Comparison of ENCODE assay signal across 10 cellular contexts in the genomic region with DNA sequence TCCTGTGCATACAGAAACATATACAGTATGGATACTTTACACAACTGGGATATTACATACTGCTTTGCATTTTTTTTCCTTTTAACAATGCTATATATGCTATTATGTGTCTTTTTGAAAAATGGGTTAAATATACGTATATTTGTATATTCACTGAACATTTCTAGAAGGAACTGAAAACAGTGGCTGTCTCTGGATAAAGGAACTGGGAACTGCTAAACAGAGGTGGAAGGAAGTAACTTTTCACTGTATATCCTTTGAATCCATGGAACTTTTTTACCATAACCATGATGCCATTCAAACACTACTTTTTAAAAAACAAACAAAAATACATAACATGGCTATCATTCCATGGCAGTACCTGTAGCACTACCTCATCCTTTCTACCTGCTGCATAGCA.
DNase-seq lines count a peak whose midpoint lies in the region; ATAC-seq and TF ChIP-seq lines count a peak whose summit lies in the region.
"Had no signal": no experiment of that assay in that cellular context is flagged by ENCODE, and none has a peak within 500 bp of the region (broad histone marks: within the 10 kb centered on the region; RNA-seq: fewer than 3 reads in every experiment).

No MANE protein-coding gene starts in this region.

- H3K36me3 ChIP-seq in OCI-LY1 (ENCODE audit: insufficient read depth, low read length): peaks cover 28% of the 10 kb centered on the region

- peak overlapping the region; percentile 93 for H3K4me2 ChIP-seq in OCI-LY1 (ENCODE audit: low read length)

- no peak overlapping the region; the same call in 1 of the 2 replicates for H3K9ac ChIP-seq in OCI-LY1 (ENCODE audit: low read length)

- DNase-seq in activated T-cell treated with anti-CD3 and anti-CD28 coated beads, Interleukin-2, amount 50 U/mL, for 24 hours: no peak
- DNase-seq in activated T-cell treated with anti-CD3 and anti-CD28 coated beads for 4 hours: no peak
- DNase-seq in effector memory CD8-positive, alpha-beta T cell: no peak
- DNase-seq in stimulated activated naive CD8-positive, alpha-beta T cell treated with anti-CD3 and anti-CD28 coated beads, Interleukin-15, amount 100 ng/mL, for 72 hours: no peak
- DNase-seq in RWPE1 (ENCODE audit: low spot score): no peak
- no peak for DNase-seq in activated CD4-positive, CD25-positive, alpha-beta regulatory T cell (lab: John Stamatoyannopoulos, UW)
- DNase-seq: activated gamma-delta T cell treated with Interleukin-2 at 50 U/mL for 16 hours, NCI-H82 had no signal

- H3K27ac ChIP-seq in OCI-LY1 (ENCODE audit: low read depth, low read length, poor library complexity, severe bottlenecking): no peak overlapping the region
- no peak overlapping the region for H3K27ac ChIP-seq in RWPE1

- H3K9me3 ChIP-seq in OCI-LY1 (ENCODE audit: low read length): no peaks in the 10 kb centered on the region

- peak overlapping the region; percentile 88 for H3K4me3 ChIP-seq in OCI-LY1 (ENCODE audit: low read depth, low read length, poor library complexity, severe bottlenecking)

- no peaks in the 10 kb centered on the region for H3K9me3 Mint-ChIP-seq in activated T-cell treated with anti-CD3 and anti-CD28 coated beads, Interleukin-2, amount 50 U/mL, for 24 hours
- no peaks in the 10 kb centered on the region for H3K9me3 Mint-ChIP-seq in effector memory CD8-positive, alpha-beta T cell
- no peaks in the 10 kb centered on the region for H3K9me3 Mint-ChIP-seq in stimulated activated naive CD8-positive, alpha-beta T cell treated with anti-CD3 and anti-CD28 coated beads, Interleukin-15, amount 100 ng/mL, for 72 hours

- no peak for ATAC-seq in effector memory CD8-positive, alpha-beta T cell (replicated peaks)
- no peak for ATAC-seq in stimulated activated naive CD8-positive, alpha-beta T cell treated with anti-CD3 and anti-CD28 coated beads, Interleukin-15, amount 100 ng/mL, for 72 hours
- no peak for ATAC-seq in HG02981 (IDR thresholded peaks at IDR 0.05; ENCODE audit: unreplicated experiment)

- peaks cover 12% of the 10 kb centered on the region for H3K4me1 ChIP-seq in OCI-LY1 (ENCODE audit: insufficient read depth, low read length, severe bottlenecking)

- H3K4me1 Mint-ChIP-seq in activated T-cell treated with anti-CD3 and anti-CD28 coated beads, Interleukin-2, amount 50 U/mL, for 24 hours (ENCODE audit: low read depth): peaks cover 21% of the 10 kb centered on the region
- H3K4me1 Mint-ChIP-seq in effector memory CD8-positive, alpha-beta T cell (ENCODE audit: low read depth in 2 of 2): peaks cover 6 to 12% of the 10 kb centered on the region in 2 donors
- peaks cover 11% of the 10 kb centered on the region for H3K4me1 Mint-ChIP-seq in stimulated activated naive CD8-positive, alpha-beta T cell treated with anti-CD3 and anti-CD28 coated beads, Interleukin-15, amount 100 ng/mL, for 72 hours

- H3K27me3 Mint-ChIP-seq in activated T-cell treated with anti-CD3 and anti-CD28 coated beads, Interleukin-2, amount 50 U/mL, for 24 hours: peaks cover 13% of the 10 kb centered on the region
- peaks cover 0 to 19% of the 10 kb centered on the region in 2 donors for H3K27me3 Mint-ChIP-seq in effector memory CD8-positive, alpha-beta T cell
- H3K27me3 Mint-ChIP-seq in stimulated activated naive CD8-positive, alpha-beta T cell treated with anti-CD3 and anti-CD28 coated beads, Interleukin-15, amount 100 ng/mL, for 72 hours: peaks cover 19% of the 10 kb centered on the region

- POLR2A ChIA-PET in RWPE1 (lab: Yijun Ruan, JAX; ENCODE audit: low non-redundant PET): no interaction called here

- no peak overlapping the region for H2AFZ ChIP-seq in OCI-LY1 (ENCODE audit: low read length)

- no peaks in the 10 kb centered on the region for H4K20me1 ChIP-seq in OCI-LY1 (ENCODE audit: insufficient read depth, low read length)

- CTCF ChIA-PET in RWPE1 (lab: Yijun Ruan, JAX): interaction anchor here (0.6 kb wide), 1 partner anchor 272 kb away, joined by 3 read pairs; no protein-coding TSS in a partner anchor

- H3K9me2 ChIP-seq in OCI-LY1 (ENCODE audit: low read depth, low read length): no peaks in the 10 kb centered on the region

- H3K4me3 Mint-ChIP-seq in activated T-cell treated with anti-CD3 and anti-CD28 coated beads, Interleukin-2, amount 50 U/mL, for 24 hours: peak overlapping the region; percentile 87
- H3K4me3 Mint-ChIP-seq in effector memory CD8-positive, alpha-beta T cell: peak overlapping the region; percentile 84 to 85
- peak overlapping the region; percentile 85 to 88 for H3K4me3 Mint-ChIP-seq in stimulated activated naive CD8-positive, alpha-beta T cell treated with anti-CD3 and anti-CD28 coated beads, Interleukin-15, amount 100 ng/mL, for 72 hours

- TF ChIP-seq CTCF in OCI-LY1 (IDR thresholded peaks at IDR 0.05; ENCODE audit: low read length): no peak
- no peak for TF ChIP-seq CTCF in RWPE1 (conservative IDR thresholded peaks at IDR 0.05; ENCODE audit: low read depth)

- H3K27ac Mint-ChIP-seq in activated T-cell treated with anti-CD3 and anti-CD28 coated beads, Interleukin-2, amount 50 U/mL, for 24 hours: no peak overlapping the region
- no peak overlapping the region for H3K27ac Mint-ChIP-seq in effector memory CD8-positive, alpha-beta T cell
- no peak overlapping the region for H3K27ac Mint-ChIP-seq in stimulated activated naive CD8-positive, alpha-beta T cell treated with anti-CD3 and anti-CD28 coated beads, Interleukin-15, amount 100 ng/mL, for 72 hours

- H3F3A ChIP-seq in OCI-LY1 (ENCODE audit: insufficient read depth, low read length): no peaks in the 10 kb centered on the region; the same call in 1 of the 2 replicates

- H3K27me3 ChIP-seq in OCI-LY1 (ENCODE audit: insufficient read depth, low read length): no peaks in the 10 kb centered on the region

- peaks cover 48% of the 10 kb centered on the region for H3K36me3 Mint-ChIP-seq in activated T-cell treated with anti-CD3 and anti-CD28 coated beads, Interleukin-2, amount 50 U/mL, for 24 hours (ENCODE audit: low read depth)
- peaks cover 34% of the 10 kb centered on the region for H3K36me3 Mint-ChIP-seq in effector memory CD8-positive, alpha-beta T cell (ENCODE audit: insufficient read depth)

- peaks cover 5% of the 10 kb centered on the region for H3K79me2 ChIP-seq in OCI-LY1 (ENCODE audit: insufficient read depth, low read length)
